ENCODE assay signal across 9 cellular contexts in the genomic region with DNA sequence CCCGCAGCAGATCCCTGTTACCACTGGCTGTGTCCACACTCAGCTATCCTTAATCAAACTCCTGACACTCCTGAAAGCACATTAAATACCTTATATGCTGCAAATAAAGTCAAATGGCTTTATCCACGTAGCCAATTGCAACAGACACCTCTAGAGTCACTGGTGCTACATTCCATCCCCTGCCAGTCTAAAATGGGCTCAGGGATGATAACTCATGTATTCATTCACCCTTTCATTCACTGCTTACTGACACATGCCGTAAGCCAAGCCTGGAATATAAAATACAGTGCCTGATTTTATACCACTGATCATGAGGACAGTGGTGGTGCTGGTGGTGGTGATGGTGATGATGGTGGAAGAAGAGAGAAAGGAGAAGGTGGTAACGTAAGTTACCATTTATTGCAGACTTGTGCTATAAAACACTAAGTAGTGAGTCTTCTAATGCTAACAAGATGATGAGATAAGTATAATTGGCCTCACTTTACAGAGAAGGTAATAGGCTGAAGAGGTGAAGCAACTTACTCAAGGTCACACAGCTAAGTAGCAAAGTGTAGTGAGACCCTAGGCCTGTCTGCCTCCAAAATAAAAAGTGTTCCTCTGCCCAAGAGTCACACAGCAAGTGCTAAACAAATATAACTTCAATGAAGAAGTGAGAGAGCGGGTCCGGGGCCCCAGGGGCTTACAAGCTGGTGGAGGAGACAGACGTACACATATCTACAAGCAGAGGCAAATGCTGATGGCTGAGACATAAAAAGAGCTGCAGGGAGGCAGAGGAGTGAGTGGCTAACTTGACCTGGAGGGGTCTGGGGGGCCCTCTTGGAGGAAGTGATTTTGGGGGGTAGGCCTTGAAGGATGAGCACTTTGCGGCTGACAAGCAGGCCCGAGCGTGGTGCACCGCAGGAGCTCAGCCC. TPM values are rescaled to one million over a fixed set of nuclear protein-coding genes. Genes with fewer than 3 reads are reported as not detected.
A peak's percentile ranks its signal among the peaks of the same experiment; 100 is the strongest.
DNase-seq lines count a peak whose midpoint lies in the region; ATAC-seq and TF ChIP-seq lines count a peak whose summit lies in the region.
"Had no signal": no experiment of that assay in that cellular context is flagged by ENCODE, and none has a peak within 500 bp of the region (broad histone marks: within the 10 kb centered on the region; RNA-seq: fewer than 3 reads in every experiment).

No MANE protein-coding gene starts in this region.

- TF ChIP-seq CTCF in brain microvascular endothelial cell (IDR thresholded peaks at IDR 0.05; ENCODE audit: low read depth, low read length, missing control alignments) (no peak), mucosa of descending colon (IDR thresholded peaks at IDR 0.05) (no peak)

- H3K36me3 Mint-ChIP-seq in stimulated activated naive CD8-positive, alpha-beta T cell treated with anti-CD3 and anti-CD28 coated beads, Interleukin-15, Interleukin-2, amounts not matched to agents 100 ng/mL and 50 ng/mL, for 24 hours (ENCODE audit: low read depth), result no peaks in the 10 kb centered on the region

- no peaks in the 10 kb centered on the region for H3K27me3 ChIP-seq in brain microvascular endothelial cell (replicated peaks)

- peaks cover 9% of the 10 kb centered on the region for H3K27me3 Mint-ChIP-seq in stimulated activated naive CD8-positive, alpha-beta T cell treated with anti-CD3 and anti-CD28 coated beads, Interleukin-15, Interleukin-2, amounts not matched to agents 100 ng/mL and 50 ng/mL, for 24 hours

- H3K27ac Mint-ChIP-seq in stimulated activated naive CD8-positive, alpha-beta T cell treated with anti-CD3 and anti-CD28 coated beads, Interleukin-15, Interleukin-2, amounts not matched to agents 100 ng/mL and 50 ng/mL, for 24 hours, result peak overlapping the region; percentile 75

- peaks cover 17% of the 10 kb centered on the region for H3K4me1 ChIP-seq in mucosa of descending colon (ENCODE audit: low read depth)

- no peak for ATAC-seq in stimulated activated naive CD8-positive, alpha-beta T cell treated with anti-CD3 and anti-CD28 coated beads, Interleukin-15, Interleukin-2, amounts not matched to agents 100 U/mL and 50 U/mL, for 24 hours
- ATAC-seq in mucosa of descending colon (no peak), GM21390 (IDR thresholded peaks at IDR 0.05; ENCODE audit: unreplicated experiment) (no peak), GM19463 (IDR thresholded peaks at IDR 0.05; ENCODE audit: unreplicated experiment) (no peak)

- H3K4me3 Mint-ChIP-seq in stimulated activated naive CD8-positive, alpha-beta T cell treated with anti-CD3 and anti-CD28 coated beads, Interleukin-15, Interleukin-2, amounts not matched to agents 100 ng/mL and 50 ng/mL, for 24 hours, result peak overlapping the region; percentile 89

- no peaks in the 10 kb centered on the region for H3K9me3 ChIP-seq in mucosa of descending colon

- no peak for DNase-seq in stimulated activated naive CD8-positive, alpha-beta T cell treated with anti-CD3 and anti-CD28 coated beads, Interleukin-15, Interleukin-2, amounts not matched to agents 100 U/mL and 50 U/mL, for 24 hours
- no peak for DNase-seq in brain microvascular endothelial cell
- peak in 1 of 3 donors; percentile 7 for DNase-seq in mucosa of descending colon
- DNase-seq in ACHN, result no peak
- no peak for DNase-seq in HPDE6-E6E7 (ENCODE audit: extremely low spot score)
- DNase-seq: effector CD8-positive, alpha-beta T cell had no signal

- H3K36me3 ChIP-seq in brain microvascular endothelial cell (replicated peaks), result no peaks in the 10 kb centered on the region
- H3K36me3 ChIP-seq in mucosa of descending colon (ENCODE audit: low read depth), result no peaks in the 10 kb centered on the region

- H3K27ac ChIP-seq in brain microvascular endothelial cell, result no peak overlapping the region

- intact Hi-C loops in mucosa of descending colon (cut with DNase I, micrococcal nuclease), result loop anchor here in 1 of 2 donors (10.0 kb wide), 1 partner anchor 263 kb away; no protein-coding TSS in a partner anchor

- H3K4me3 ChIP-seq in brain microvascular endothelial cell (ENCODE audit: low read depth, low read length) (peak overlapping the region; percentile 75), mucosa of descending colon (peak overlapping the region; percentile 90)

- H3K4me1 Mint-ChIP-seq in stimulated activated naive CD8-positive, alpha-beta T cell treated with anti-CD3 and anti-CD28 coated beads, Interleukin-15, Interleukin-2, amounts not matched to agents 100 ng/mL and 50 ng/mL, for 24 hours (ENCODE audit: low read depth), result peaks cover 29% of the 10 kb centered on the region

- in situ Hi-C loops in brain microvascular endothelial cell (cut with HindIII; ENCODE audit: low pct_ligation_motif_present, low sequenced_read_pairs), result no loop called here
- in situ Hi-C loops in ACHN (cut with HindIII; ENCODE audit: low pct_ligation_motif_present, low pct_unique_long_range_greater_than_20kb, low sequenced_read_pairs), result no loop called here

- no peaks in the 10 kb centered on the region for H3K9me3 Mint-ChIP-seq in stimulated activated naive CD8-positive, alpha-beta T cell treated with anti-CD3 and anti-CD28 coated beads, Interleukin-15, Interleukin-2, amounts not matched to agents 100 ng/mL and 50 ng/mL, for 24 hours

RNA-seq across cellular contexts. Expression of gene TTLL11, which starts 1.2 kb away (rescaled TPM):
- 10 to 100 TPM in 1 of 3 donors, 1 to 10 TPM in 2; 6.0 to 22.2 (median 6.4) TPM for total RNA-seq in mucosa of descending colon
